In the genomic region with DNA sequence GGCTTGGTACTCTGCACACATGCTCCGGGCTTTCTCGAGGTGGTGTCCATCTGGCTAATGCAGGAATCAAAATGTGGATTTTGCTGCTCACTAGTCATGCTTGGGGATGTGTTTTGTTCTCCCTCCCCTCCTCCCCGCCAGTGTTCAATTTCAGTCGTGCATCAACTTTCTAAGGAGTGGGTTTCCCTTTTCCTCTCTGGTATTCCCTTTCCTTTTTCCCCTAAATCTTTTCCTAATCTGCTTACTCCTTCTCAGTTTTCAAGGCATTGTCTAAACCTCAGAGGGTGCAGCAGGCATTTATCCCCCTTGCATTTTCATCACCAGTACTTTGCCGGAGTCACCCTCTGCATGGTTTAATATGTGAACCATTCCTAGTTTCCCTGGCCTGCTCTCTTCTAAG, we compare ENCODE assay signal across 17 cellular contexts.
DNase-seq lines count a peak whose midpoint lies in the region; ATAC-seq and TF ChIP-seq lines count a peak whose summit lies in the region.
"Had no signal": no experiment of that assay in that cellular context is flagged by ENCODE, and none has a peak within 500 bp of the region (broad histone marks: within the 10 kb centered on the region; RNA-seq: fewer than 3 reads in every experiment).

No MANE protein-coding gene starts in this region.

- H2AFZ ChIP-seq in neural progenitor cell (replicated peaks): no peak overlapping the region

- H3K36me3 ChIP-seq in BLaER1 treated with 17β-estradiol and CSF1 and Interleukin-3, amounts not matched to agents 10 nM and 100 nM: peaks cover 0 to 19% (median 0%) of the 10 kb centered on the region in 11 experiments; a peak in 7 of 22 replicates
- H3K36me3 ChIP-seq in HEK293 (ENCODE audit: control insufficient read depth in 2 of 2, insufficient read depth in 1 of 2, low read length in 2 of 2): no peaks in the 10 kb centered on the region
- no peaks in the 10 kb centered on the region for H3K36me3 ChIP-seq in neural progenitor cell
- H3K36me3 ChIP-seq: BE2C had no signal

- H3K4me1 Mint-ChIP-seq in glutamatergic neuron (ENCODE audit: low read depth, unreplicated experiment) (peaks cover 56% of the 10 kb centered on the region), neural progenitor cell (peaks cover 47% of the 10 kb centered on the region)
- H3K4me1 Mint-ChIP-seq: CD14-positive monocyte; CD4-positive, alpha-beta memory T cell; IgD-negative memory B cell had no signal

- no peak overlapping the region for H3K27ac ChIP-seq in BLaER1 treated with 17β-estradiol and CSF1 and Interleukin-3, amounts not matched to agents 10 nM and 100 nM
- H3K27ac ChIP-seq in HEK293 (ENCODE audit: extremely low read depth, low read depth, low read length) (no peak overlapping the region), neural progenitor cell (no peak overlapping the region)

- ATAC-seq in HG03175 (IDR thresholded peaks at IDR 0.05; ENCODE audit: unreplicated experiment): no peak
- ATAC-seq: HCT116, HepG2 had no signal

- peak overlapping the region; percentile 79 for H3K27ac Mint-ChIP-seq in glutamatergic neuron (ENCODE audit: unreplicated experiment)
- peak overlapping the region; percentile 94 for H3K27ac Mint-ChIP-seq in neural progenitor cell
- H3K27ac Mint-ChIP-seq: CD4-positive, alpha-beta memory T cell; IgD-negative memory B cell had no signal

- H3K4me1 ChIP-seq in BLaER1 treated with 17β-estradiol and CSF1 and Interleukin-3, amounts not matched to agents 10 nM and 100 nM: peaks cover 0 to 18% (median 9%) of the 10 kb centered on the region in 10 experiments; a peak in 13 of 20 replicates
- H3K4me1 ChIP-seq in HEK293 (ENCODE audit: control insufficient read depth, insufficient read depth, low read length): 0 out of 2 replicates have a peak, but pooled peaks cover 3% of the 10 kb centered on the region
- peaks cover 29% of the 10 kb centered on the region for H3K4me1 ChIP-seq in neural progenitor cell
- H3K4me1 ChIP-seq: BE2C had no signal

- H3K4me3 Mint-ChIP-seq in glutamatergic neuron (ENCODE audit: unreplicated experiment) (peak overlapping the region; percentile 28), neural progenitor cell (peak overlapping the region; percentile 13)
- H3K4me3 Mint-ChIP-seq: CD14-positive monocyte; CD4-positive, alpha-beta memory T cell; IgD-negative memory B cell had no signal

- H3K27me3 Mint-ChIP-seq in glutamatergic neuron (ENCODE audit: unreplicated experiment): peaks cover 6% of the 10 kb centered on the region
- H3K27me3 Mint-ChIP-seq in neural progenitor cell (ENCODE audit: insufficient read depth, low read depth): peaks cover 4% of the 10 kb centered on the region
- H3K27me3 Mint-ChIP-seq: CD4-positive, alpha-beta memory T cell; IgD-negative memory B cell had no signal

- no peaks in the 10 kb centered on the region for H3K9me3 ChIP-seq in BLaER1 treated with 17β-estradiol and CSF1 and Interleukin-3, amounts not matched to agents 10 nM and 100 nM (replicated peaks in 1 of 11)
- H3K9me3 ChIP-seq in HEK293 (ENCODE audit: control insufficient read depth, insufficient read depth, low read depth, low read length) (no peaks in the 10 kb centered on the region), neural progenitor cell (ENCODE audit: low read depth) (no peaks in the 10 kb centered on the region)
- H3K9me3 ChIP-seq: BE2C had no signal

- H3K9me3 Mint-ChIP-seq in glutamatergic neuron (ENCODE audit: unreplicated experiment) (peaks cover 18% of the 10 kb centered on the region), neural progenitor cell (no peaks in the 10 kb centered on the region)
- H3K9me3 Mint-ChIP-seq: CD4-positive, alpha-beta memory T cell; IgD-negative memory B cell had no signal

- TF ChIP-seq CTCF in HEK293 (tag by site-specific recombination; IDR thresholded peaks at IDR 0.05) (no peak), glutamatergic neuron (IDR thresholded peaks at IDR 0.05; ENCODE audit: partially characterized antibody, unreplicated experiment) (no peak), neural progenitor cell (IDR thresholded peaks at IDR 0.05) (no peak)

- H3K27me3 ChIP-seq in BLaER1 treated with 17β-estradiol and CSF1 and Interleukin-3, amounts not matched to agents 10 nM and 100 nM: no peaks in the 10 kb centered on the region
- H3K27me3 ChIP-seq in neural progenitor cell: no peaks in the 10 kb centered on the region
- H3K27me3 ChIP-seq: BE2C had no signal

- H3K36me3 Mint-ChIP-seq in glutamatergic neuron (ENCODE audit: unreplicated experiment) (peaks cover 5% of the 10 kb centered on the region), neural progenitor cell (peaks cover 2% of the 10 kb centered on the region)
- H3K36me3 Mint-ChIP-seq: CD14-positive monocyte had no signal

- peak overlapping the region in 6 of 11 experiments; percentile 19 to 57 (median 32); a peak in 6 of 22 replicates for H3K4me2 ChIP-seq in BLaER1 treated with 17β-estradiol and CSF1 and Interleukin-3, amounts not matched to agents 10 nM and 100 nM
- H3K4me2 ChIP-seq in neural progenitor cell: peak overlapping the region; percentile 70

- no peak overlapping the region for H3K9ac ChIP-seq in BLaER1 treated with 17β-estradiol and CSF1 and Interleukin-3, amounts not matched to agents 10 nM and 100 nM
- H3K9ac ChIP-seq in neural progenitor cell: no peak overlapping the region

- peaks cover 10% of the 10 kb centered on the region for H3F3A ChIP-seq in neural progenitor cell (ENCODE audit: low read depth)

- H3K79me2 ChIP-seq in neural progenitor cell (ENCODE audit: low read depth): no peaks in the 10 kb centered on the region

- H3K4me3 ChIP-seq in BLaER1 treated with 17β-estradiol and CSF1 and Interleukin-3, amounts not matched to agents 10 nM and 100 nM: no peak overlapping the region
- no peak overlapping the region for H3K4me3 ChIP-seq in HEK293 (ENCODE audit: low read depth, low read length)
- peak overlapping the region; percentile 31 for H3K4me3 ChIP-seq in neural progenitor cell

- no peaks in the 10 kb centered on the region for H4K20me1 ChIP-seq in BLaER1 treated with 17β-estradiol and CSF1 and Interleukin-3, amounts not matched to agents 10 nM and 100 nM
- H4K20me1 ChIP-seq in neural progenitor cell (ENCODE audit: low read depth): peaks cover 2% of the 10 kb centered on the region

- CTCF ChIA-PET in HEK293 (lab: Yijun Ruan, JAX): interaction anchor here (0.7 to 0.8 kb wide), 2 partner anchors 12 to 579 kb away, joined by 3 to 5 read pairs; no protein-coding TSS in a partner anchor

- POLR2A ChIA-PET in HEK293 (lab: Yijun Ruan, JAX): no interaction called here

- no peak for DNase-seq in glutamatergic neuron
- DNase-seq in neural progenitor cell (ENCODE audit: low spot score): peak; percentile 57
- no peak for DNase-seq in NOMO-1 (lab: John Stamatoyannopoulos, UW; ENCODE audit: unreplicated experiment in 2 of 2)
- no peak for DNase-seq in activated CD4-positive, alpha-beta T cell treated with anti-CD3 and anti-CD28 coated beads for 48 hours
- DNase-seq: BE2C; CD4-positive, alpha-beta memory T cell; DMS153; DMS79; GDM1; KBM-7 had no signal

TF ChIP-seq in HEK293, 187 proteins besides CTCF, POLR2A, EP300 and RAD21:
- TF ChIP-seq HOXA7 (CRISPR knock-in tag; IDR thresholded peaks at IDR 0.05; ENCODE audit: borderline replicate concordance): no peak
- TF ChIP-seq PRDM1 (tag by site-specific recombination; IDR thresholded peaks at IDR 0.05): peak; percentile 37; the same call in 1 of the 2 replicates
- no peak for TF ChIP-seq ZNF169 (tag by site-specific recombination; IDR thresholded peaks at IDR 0.05)
- no peak for TF ChIP-seq ZNF529 (tag by site-specific recombination; IDR thresholded peaks at IDR 0.05; ENCODE audit: insufficient replicate concordance)
- TF ChIP-seq ZNF510 (tag by site-specific recombination; IDR thresholded peaks at IDR 0.05; ENCODE audit: insufficient replicate concordance): no peak
